Comparison of ENCODE assay signal across 12 cellular contexts in genomic region chr19:30446844-30447243, GRCh38.
"Had no signal": no experiment of that assay in that cellular context is flagged by ENCODE, and none has a peak within 500 bp of the region (broad histone marks: within the 10 kb centered on the region; RNA-seq: fewer than 3 reads in every experiment).

No MANE protein-coding gene starts in this region.

- DNase-seq: activated CD4-positive, alpha-beta memory T cell treated with anti-CD3 and anti-CD28 coated beads for 36 hours; activated CD4-positive, alpha-beta T cell treated with anti-CD3 and anti-CD28 coated beads for 36 hours; activated naive CD4-positive, alpha-beta T cell treated with anti-CD3 and anti-CD28 coated beads, Interleukin-2, amount 50 U/mL, for 16 hours; activated T-cell treated with anti-CD3 and anti-CD28 coated beads, Interleukin-2, amount 50 U/mL, for 24 hours; hippocampal formation; ovary; stimulated activated CD4-positive, alpha-beta T cell treated with anti-CD3 and anti-CD28 coated beads, Interleukin-2, amount 100 ng/mL, for 48 hours; stimulated activated naive B cell treated with anti-CD40 and anti-IgM and Interleukin-4, amounts not matched to agents 10 μg/mL and 1 μg/mL and 100 μg/mL, for 72 hours; T-helper 17 cell had no signal

- H3K27ac ChIP-seq: cardiac muscle cell, ovary, tibial artery had no signal

- H3K27me3 ChIP-seq: ovary, tibial artery had no signal

- H3K4me1 ChIP-seq: tibial artery had no signal

- H3K9me3 ChIP-seq: ovary, tibial artery had no signal

- H3K4me3 ChIP-seq: cardiac muscle cell, ovary, tibial artery had no signal

- H3K36me3 ChIP-seq: cardiac muscle cell, ovary, tibial artery had no signal

- ATAC-seq: activated CD4-positive, alpha-beta T cell treated with anti-CD3 and anti-CD28 coated beads for 36 hours; esophagus mucosa; stimulated activated naive B cell treated with anti-CD40 and anti-IgM and Interleukin-4, amounts not matched to agents 10 μg/mL and 1 μg/mL and 100 μg/mL, for 72 hours; T-helper 17 cell had no signal
